30 cellular contexts compared by ENCODE assay signal in genomic region chr22:50446708-50447575, GRCh38. TPM values are rescaled to one million over a fixed set of nuclear protein-coding genes. Genes with fewer than 3 reads are reported as not detected.
DNase-seq lines count a peak whose midpoint lies in the region; ATAC-seq and TF ChIP-seq lines count a peak whose summit lies in the region.
"Had no signal": no experiment of that assay in that cellular context is flagged by ENCODE, and none has a peak within 500 bp of the region (broad histone marks: within the 10 kb centered on the region; RNA-seq: fewer than 3 reads in every experiment).

No MANE protein-coding gene starts in this region.

- H3K36me3 Mint-ChIP-seq in activated naive CD8-positive, alpha-beta T cell treated with anti-CD3 and anti-CD28 coated beads for 36 hours: peaks cover 29% of the 10 kb centered on the region
- H3K36me3 Mint-ChIP-seq in activated naive CD8-positive, alpha-beta T cell treated with anti-CD3 and anti-CD28 coated beads, Interleukin-2, amount 50 U/mL, for 24 hours (ENCODE audit: low read depth): peaks cover 26% of the 10 kb centered on the region
- H3K36me3 Mint-ChIP-seq in endodermal cell (ENCODE audit: low read depth): peaks cover 52% of the 10 kb centered on the region
- peaks cover 22% of the 10 kb centered on the region for H3K36me3 Mint-ChIP-seq in neural progenitor cell

- H3K4me3 ChIP-seq in HEK293 (ENCODE audit: low read depth, low read length) (no peak overlapping the region), endodermal cell (ENCODE audit: low read length) (no peak overlapping the region), neural progenitor cell (no peak overlapping the region)
- H3K4me3 ChIP-seq: adrenal gland, GM23248, heart right ventricle, pancreas, SK-N-MC, spleen had no signal

- DNase-seq in activated naive CD8-positive, alpha-beta T cell treated with anti-CD3 and anti-CD28 coated beads for 36 hours: no peak
- no peak for DNase-seq in activated naive CD8-positive, alpha-beta T cell treated with anti-CD3 and anti-CD28 coated beads, Interleukin-2, amount 50 U/mL, for 24 hours
- DNase-seq in endodermal cell (no peak), neural progenitor cell (ENCODE audit: low spot score) (no peak), cortex of kidney (lab: John Stamatoyannopoulos, UW) (no peak), NCI-H2107 treated with DMSO at 0.1 percent for 48 hours (lab: John Stamatoyannopoulos, UW; ENCODE audit: unreplicated experiment) (no peak)
- DNase-seq: activated CD4-positive, alpha-beta T cell treated with anti-CD3 and anti-CD28 coated beads for 36 hours; activated effector memory CD4-positive, alpha-beta T cell treated with anti-CD3 and anti-CD28 coated beads, Interleukin-2, amount 50 U/mL, for 16 hours; activated T-cell treated with anti-CD3 and anti-CD28 coated beads for 4 hours; adrenal gland; brain microvascular endothelial cell; DMS153; effector CD8-positive, alpha-beta T cell; foreskin fibroblast; GM23248; left cardiac atrium; NCI-H187; NCI-H524 treated with DMSO at 0.1 percent for 48 hours; RPMI8226; spleen had no signal

- WGBS in endodermal cell (ENCODE audit: insufficient coverage in 1 of 2, insufficient read length in 1 of 2), 2 experiments: 94 to 96% methylated on average over 41 to 54 of the region's 54 CpGs

- H3K27me3 Mint-ChIP-seq in activated naive CD8-positive, alpha-beta T cell treated with anti-CD3 and anti-CD28 coated beads for 36 hours: no peaks in the 10 kb centered on the region
- H3K27me3 Mint-ChIP-seq in activated naive CD8-positive, alpha-beta T cell treated with anti-CD3 and anti-CD28 coated beads, Interleukin-2, amount 50 U/mL, for 24 hours: no peaks in the 10 kb centered on the region
- no peaks in the 10 kb centered on the region for H3K27me3 Mint-ChIP-seq in endodermal cell (ENCODE audit: insufficient read depth)
- peaks cover 6% of the 10 kb centered on the region for H3K27me3 Mint-ChIP-seq in neural progenitor cell (ENCODE audit: insufficient read depth, low read depth)
- H3K27me3 Mint-ChIP-seq: activated CD4-positive, alpha-beta T cell treated with anti-CD3 and anti-CD28 coated beads for 36 hours; type B pancreatic cell had no signal

- POLR2A ChIA-PET in HEK293 (lab: Yijun Ruan, JAX): interaction anchor here (0.6 kb wide), 1 partner anchor 181 kb away, joined by 5 read pairs; no protein-coding TSS in a partner anchor

- peaks cover 13% of the 10 kb centered on the region for H3F3A ChIP-seq in neural progenitor cell (ENCODE audit: low read depth)

- no peak for TF ChIP-seq CTCF in HEK293 (tag by site-specific recombination; IDR thresholded peaks at IDR 0.05)
- TF ChIP-seq CTCF in endodermal cell (conservative IDR thresholded peaks at IDR 0.05): peak; percentile 19
- TF ChIP-seq CTCF in neural progenitor cell (IDR thresholded peaks at IDR 0.05): no peak

- peaks cover 26% of the 10 kb centered on the region for H3K4me1 Mint-ChIP-seq in activated naive CD8-positive, alpha-beta T cell treated with anti-CD3 and anti-CD28 coated beads for 36 hours
- peaks cover 20% of the 10 kb centered on the region for H3K4me1 Mint-ChIP-seq in activated naive CD8-positive, alpha-beta T cell treated with anti-CD3 and anti-CD28 coated beads, Interleukin-2, amount 50 U/mL, for 24 hours
- H3K4me1 Mint-ChIP-seq in endodermal cell (no peaks in the 10 kb centered on the region), neural progenitor cell (peaks cover 2% of the 10 kb centered on the region)
- H3K4me1 Mint-ChIP-seq: nephron had no signal

- CTCF ChIA-PET in HEK293 (lab: Yijun Ruan, JAX): interaction anchor here (0.7 kb wide), 1 partner anchor 8 kb away, joined by 5 read pairs; no protein-coding TSS in a partner anchor

- H4K20me1 ChIP-seq in neural progenitor cell (ENCODE audit: low read depth): peaks cover 36% of the 10 kb centered on the region

- ATAC-seq in activated naive CD8-positive, alpha-beta T cell treated with anti-CD3 and anti-CD28 coated beads, Interleukin-2, amount 50 U/mL, for 24 hours: no peak
- no peak for ATAC-seq in HG03354 (IDR thresholded peaks at IDR 0.05; ENCODE audit: poor library complexity, severe bottlenecking, unreplicated experiment)
- ATAC-seq: activated CD4-positive, alpha-beta T cell treated with anti-CD3 and anti-CD28 coated beads for 36 hours had no signal

- H3K27me3 ChIP-seq in endodermal cell (ENCODE audit: control insufficient read depth, insufficient read depth, low read length, poor library complexity, severe bottlenecking) (no peaks in the 10 kb centered on the region), neural progenitor cell (no peaks in the 10 kb centered on the region)
- H3K27me3 ChIP-seq: adrenal gland, brain microvascular endothelial cell, heart right ventricle, pancreas, spleen had no signal

- H2AFZ ChIP-seq in neural progenitor cell (replicated peaks): no peak overlapping the region
- H2AFZ ChIP-seq: GM23248 had no signal

- peaks cover 26 to 85% of the 10 kb centered on the region in 2 experiments for H3K36me3 ChIP-seq in HEK293 (ENCODE audit: control insufficient read depth in 2 of 2, insufficient read depth in 1 of 2, low read length in 2 of 2)
- H3K36me3 ChIP-seq in endodermal cell (ENCODE audit: control insufficient read depth, insufficient read depth, low read length): peaks cover 40% of the 10 kb centered on the region
- no peaks in the 10 kb centered on the region for H3K36me3 ChIP-seq in neural progenitor cell

- no peak overlapping the region for H3K4me3 Mint-ChIP-seq in activated naive CD8-positive, alpha-beta T cell treated with anti-CD3 and anti-CD28 coated beads for 36 hours
- H3K4me3 Mint-ChIP-seq in activated naive CD8-positive, alpha-beta T cell treated with anti-CD3 and anti-CD28 coated beads, Interleukin-2, amount 50 U/mL, for 24 hours: no peak overlapping the region
- H3K4me3 Mint-ChIP-seq in endodermal cell (no peak overlapping the region), neural progenitor cell (no peak overlapping the region)
- H3K4me3 Mint-ChIP-seq: activated CD4-positive, alpha-beta T cell treated with anti-CD3 and anti-CD28 coated beads for 36 hours; nephron; type B pancreatic cell had no signal

- no peak overlapping the region for H3K4me2 ChIP-seq in neural progenitor cell

- H3K9me3 Mint-ChIP-seq in activated naive CD8-positive, alpha-beta T cell treated with anti-CD3 and anti-CD28 coated beads for 36 hours: no peaks in the 10 kb centered on the region
- H3K9me3 Mint-ChIP-seq in activated naive CD8-positive, alpha-beta T cell treated with anti-CD3 and anti-CD28 coated beads, Interleukin-2, amount 50 U/mL, for 24 hours: no peaks in the 10 kb centered on the region
- H3K9me3 Mint-ChIP-seq in endodermal cell: no peaks in the 10 kb centered on the region
- H3K9me3 Mint-ChIP-seq in neural progenitor cell: no peaks in the 10 kb centered on the region
- H3K9me3 Mint-ChIP-seq: nephron, type B pancreatic cell had no signal

- peak overlapping the region; percentile 29 for H3K27ac Mint-ChIP-seq in activated naive CD8-positive, alpha-beta T cell treated with anti-CD3 and anti-CD28 coated beads for 36 hours
- no peak overlapping the region for H3K27ac Mint-ChIP-seq in activated naive CD8-positive, alpha-beta T cell treated with anti-CD3 and anti-CD28 coated beads, Interleukin-2, amount 50 U/mL, for 24 hours
- H3K27ac Mint-ChIP-seq in endodermal cell: no peak overlapping the region
- no peak overlapping the region for H3K27ac Mint-ChIP-seq in neural progenitor cell
- H3K27ac Mint-ChIP-seq: activated CD4-positive, alpha-beta T cell treated with anti-CD3 and anti-CD28 coated beads for 36 hours; nephron; type B pancreatic cell had no signal

- no peak overlapping the region for H3K27ac ChIP-seq in HEK293 (ENCODE audit: extremely low read depth, low read depth, low read length)
- no peak overlapping the region for H3K27ac ChIP-seq in endodermal cell (ENCODE audit: low read depth, low read length)
- peak overlapping the region; percentile 20 for H3K27ac ChIP-seq in neural progenitor cell
- H3K27ac ChIP-seq: brain microvascular endothelial cell, GM23248, heart right ventricle, pancreas, SK-N-MC had no signal

- no peaks in the 10 kb centered on the region for H3K79me2 ChIP-seq in neural progenitor cell (ENCODE audit: low read depth)

- H3K4me1 ChIP-seq in HEK293 (ENCODE audit: control insufficient read depth, insufficient read depth, low read length) (no peaks in the 10 kb centered on the region; the same call in 1 of the 2 replicates), endodermal cell (ENCODE audit: control insufficient read depth, insufficient read depth, low read length) (no peaks in the 10 kb centered on the region), neural progenitor cell (no peaks in the 10 kb centered on the region)
- H3K4me1 ChIP-seq: pancreas had no signal

- H3K9ac ChIP-seq in endodermal cell (ENCODE audit: extremely low read depth, low read length, poor library complexity, severe bottlenecking): no peak overlapping the region
- H3K9ac ChIP-seq in neural progenitor cell: no peak overlapping the region
- H3K9ac ChIP-seq: GM23248 had no signal

- no peaks in the 10 kb centered on the region for H3K9me3 ChIP-seq in HEK293 (ENCODE audit: control insufficient read depth, insufficient read depth, low read depth, low read length)
- no peaks in the 10 kb centered on the region for H3K9me3 ChIP-seq in endodermal cell (ENCODE audit: control insufficient read depth, low read length)
- no peaks in the 10 kb centered on the region for H3K9me3 ChIP-seq in neural progenitor cell (ENCODE audit: low read depth)
- H3K9me3 ChIP-seq: adrenal gland, heart right ventricle, pancreas, spleen had no signal

TF ChIP-seq in HEK293, 187 proteins besides CTCF, POLR2A, EP300 and RAD21 (continues in another document):
- TF ChIP-seq BCL11A (tag by site-specific recombination; IDR thresholded peaks at IDR 0.05; ENCODE audit: low read depth): 0 out of 2 replicates have a peak, but pooled peaks have one; percentile 8
- no peak for TF ChIP-seq ZNF48 (tag by site-specific recombination; IDR thresholded peaks at IDR 0.05)

RNA-seq across cellular contexts. Expression of gene SBF1, which starts 27.9 kb away (rescaled TPM):
- 100 to 1,000 TPM; 101 to 102 TPM for total RNA-seq in activated naive CD8-positive, alpha-beta T cell treated with anti-CD3 and anti-CD28 coated beads for 36 hours
- 10 to 100 TPM; 89.9 to 90.1 TPM for total RNA-seq in endodermal cell
- polyA plus RNA-seq in endodermal cell (2013, experiment 1 of 2): 84.3 TPM
- 75.6 TPM for polyA plus RNA-seq in endodermal cell (2013, experiment 2 of 2)
- total RNA-seq in neural progenitor cell (ENCODE audit: low replicate concordance): 25.8 and 65.8 TPM in 2 replicates

RNA-seq across cellular contexts. Expression of gene ADM2, which starts 34.4 kb away (rescaled TPM):
- 1 to 10 TPM; 6.7 to 7.5 TPM for total RNA-seq in activated naive CD8-positive, alpha-beta T cell treated with anti-CD3 and anti-CD28 coated beads for 36 hours
- total RNA-seq in endodermal cell (1 to 10 TPM; 4.0 to 4.2 TPM), neural progenitor cell (ENCODE audit: low replicate concordance) (0.13 and 2.6 TPM in 2 replicates)
- polyA plus RNA-seq in endodermal cell (2013, experiment 1 of 2): 5.0 TPM
- 2.8 TPM for polyA plus RNA-seq in endodermal cell (2013, experiment 2 of 2)
- total RNA-seq: subcutaneous adipose tissue had no signal

RNA-seq across cellular contexts. Expression of gene MIOX, which starts 39.7 kb away (rescaled TPM):
- under 1 TPM in 1 of 2 experiments, not detected in 1; 0.29 TPM for total RNA-seq in activated naive CD8-positive, alpha-beta T cell treated with anti-CD3 and anti-CD28 coated beads for 36 hours
- total RNA-seq in endodermal cell (not detected), neural progenitor cell (ENCODE audit: low replicate concordance) (not detected in 2 replicates)
- 0.21 TPM for polyA plus RNA-seq in endodermal cell (2013, experiment 1 of 2)
- polyA plus RNA-seq in endodermal cell (2013, experiment 2 of 2): 0.29 TPM
- total RNA-seq: adrenal gland, GM23248, heart right ventricle, left cardiac atrium, mesenteric fat pad, subcutaneous adipose tissue had no signal
- polyA plus RNA-seq: adrenal gland, esophagus, heart right ventricle had no signal
